Comparison of ENCODE assay signal across 10 cellular contexts in the genomic region with DNA sequence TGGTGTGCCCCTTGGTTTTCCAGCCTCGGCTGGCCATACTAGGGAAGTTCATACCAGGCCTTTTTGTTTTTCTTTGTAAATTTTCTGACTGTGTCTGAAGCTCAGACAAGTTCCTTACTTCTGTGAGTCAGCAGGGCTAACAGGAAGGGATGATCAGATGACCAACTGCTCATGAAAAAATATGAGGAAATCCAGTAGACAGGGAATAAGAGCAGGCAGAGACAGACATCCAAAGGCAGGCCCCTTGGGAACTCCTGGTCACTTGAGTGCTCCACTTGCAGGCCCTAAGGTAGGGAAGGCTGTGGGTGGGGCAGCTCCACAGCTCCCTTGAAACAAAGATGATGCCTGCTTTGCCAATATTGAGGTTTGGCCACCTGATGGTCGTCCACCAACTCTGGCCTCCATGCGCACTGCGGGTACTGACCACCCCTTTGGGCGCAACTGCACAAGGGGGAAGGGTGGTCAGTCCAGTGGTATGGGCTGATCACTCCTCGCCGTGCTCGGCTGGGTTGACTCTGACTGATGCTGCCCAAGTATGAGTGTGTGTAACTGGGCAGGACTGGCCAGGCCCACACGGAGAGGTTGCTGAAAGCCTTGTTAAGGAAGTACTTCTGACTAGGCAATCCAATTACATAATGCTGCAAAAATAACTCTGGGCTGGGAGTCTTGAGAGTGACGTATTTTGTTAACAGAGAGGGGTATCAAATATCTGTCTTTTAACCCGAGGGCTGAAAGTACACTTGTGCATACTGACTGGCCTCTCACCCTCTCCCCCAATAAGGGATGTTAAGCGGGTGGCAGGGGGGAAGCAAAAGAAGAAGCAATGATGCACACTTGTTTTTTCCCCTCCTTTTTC. TPM values are rescaled to one million over a fixed set of nuclear protein-coding genes. Genes with fewer than 3 reads are reported as not detected.
DNase-seq lines count a peak whose midpoint lies in the region; ATAC-seq and TF ChIP-seq lines count a peak whose summit lies in the region.
"Had no signal": no experiment of that assay in that cellular context is flagged by ENCODE, and none has a peak within 500 bp of the region (broad histone marks: within the 10 kb centered on the region; RNA-seq: fewer than 3 reads in every experiment).

No MANE protein-coding gene starts in this region.

- H3K36me3 Mint-ChIP-seq in Calu3 (ENCODE audit: insufficient read depth, unreplicated experiment) = peaks cover 28% of the 10 kb centered on the region
- H3K36me3 Mint-ChIP-seq: activated naive CD4-positive, alpha-beta T cell treated with anti-CD3 and anti-CD28 coated beads, Interleukin-2, amount 50 U/mL, for 24 hours had no signal

- H3K27ac Mint-ChIP-seq in Calu3 (ENCODE audit: unreplicated experiment) = peak overlapping the region; percentile 84
- H3K27ac Mint-ChIP-seq: activated naive CD4-positive, alpha-beta T cell treated with anti-CD3 and anti-CD28 coated beads, Interleukin-2, amount 50 U/mL, for 24 hours; stimulated activated naive CD8-positive, alpha-beta T cell treated with anti-CD3 and anti-CD28 coated beads, Interleukin-15, Interleukin-2, amounts not matched to agents 100 ng/mL and 50 ng/mL, for 24 hours had no signal

- H3K4me3 ChIP-seq in duodenal mucosa (ENCODE audit: low read depth in 1 of 2, low read length in 2 of 2) (no peak overlapping the region), muscle layer of duodenum (ENCODE audit: low read depth in 1 of 2, low read length in 2 of 2) (no peak overlapping the region)

- peaks cover 30% of the 10 kb centered on the region for H3K27me3 Mint-ChIP-seq in Calu3 (ENCODE audit: unreplicated experiment)

- H3K4me1 Mint-ChIP-seq in Calu3 (ENCODE audit: low read depth, unreplicated experiment) = peaks cover 44% of the 10 kb centered on the region

- peak overlapping the region in 1 of 2 donors; percentile 9 for H3K9ac ChIP-seq in duodenal mucosa (ENCODE audit: low read depth in 1 of 2, low read length in 2 of 2)

- peak; percentile 66 for DNase-seq in Calu3
- peak; percentile 38 for DNase-seq in NCI-H2227 treated with DMSO at 0.1 percent for 48 hours (lab: John Stamatoyannopoulos, UW)
- DNase-seq in NCI-H446 treated with DMSO at 0.1 percent for 48 hours (lab: John Stamatoyannopoulos, UW) = no peak

- BruUV-seq in Calu3 (replicated peaks; lab: Mats Ljungman, UMichigan) = TSS peak; percentile 79

- intact Hi-C loops in Calu3 (cut with micrococcal nuclease; ENCODE audit: unreplicated experiment) = loop anchor here (2.0 kb wide), 1 partner anchor 14 kb away; no protein-coding TSS in a partner anchor

- CTCF ChIA-PET in Calu3 (lab: Charles Lee) = interaction anchor here (0.6 to 1.5 kb wide), 3 partner anchors 12 to 108 kb away, joined by 3 to 5 read pairs (median 3); no protein-coding TSS in a partner anchor

- H3K36me3 ChIP-seq in duodenal mucosa (ENCODE audit: control insufficient read depth in 1 of 2, insufficient read depth in 2 of 2, low read length in 2 of 2) = no peaks in the 10 kb centered on the region
- H3K36me3 ChIP-seq in muscle layer of duodenum (ENCODE audit: control insufficient read depth in 1 of 2, insufficient read depth in 2 of 2, low read length in 2 of 2) = peaks cover 0 to 3% of the 10 kb centered on the region in 2 donors

- peak overlapping the region; percentile 41 for H3K4me3 Mint-ChIP-seq in Calu3 (ENCODE audit: low read depth, unreplicated experiment)
- H3K4me3 Mint-ChIP-seq: activated naive CD4-positive, alpha-beta T cell treated with anti-CD3 and anti-CD28 coated beads, Interleukin-2, amount 50 U/mL, for 24 hours; stimulated activated naive CD8-positive, alpha-beta T cell treated with anti-CD3 and anti-CD28 coated beads, Interleukin-15, Interleukin-2, amounts not matched to agents 100 ng/mL and 50 ng/mL, for 24 hours had no signal

- H3K27ac ChIP-seq in duodenal mucosa (ENCODE audit: low read depth, low read length) (peak overlapping the region; percentile 63), muscle layer of duodenum (ENCODE audit: low read length) (peak overlapping the region; percentile 79)

- no peaks in the 10 kb centered on the region for H3K9me3 Mint-ChIP-seq in Calu3 (ENCODE audit: low read depth, unreplicated experiment)
- H3K9me3 Mint-ChIP-seq: activated naive CD4-positive, alpha-beta T cell treated with anti-CD3 and anti-CD28 coated beads, Interleukin-2, amount 50 U/mL, for 24 hours; stimulated activated naive CD8-positive, alpha-beta T cell treated with anti-CD3 and anti-CD28 coated beads, Interleukin-15, Interleukin-2, amounts not matched to agents 100 ng/mL and 50 ng/mL, for 24 hours had no signal

- H3K27me3 ChIP-seq in duodenal mucosa (ENCODE audit: control insufficient read depth in 1 of 2, insufficient read depth in 2 of 2, low read length in 2 of 2) = peaks cover 30 to 31% of the 10 kb centered on the region in 2 donors
- H3K27me3 ChIP-seq in muscle layer of duodenum (ENCODE audit: low read depth, low read length) = peaks cover 22% of the 10 kb centered on the region

- H3K4me1 ChIP-seq in duodenal mucosa (ENCODE audit: control insufficient read depth in 1 of 2, insufficient read depth in 2 of 2, low read length in 2 of 2) (peaks cover 23 to 46% of the 10 kb centered on the region in 2 donors), muscle layer of duodenum (ENCODE audit: control insufficient read depth in 1 of 2, insufficient read depth in 2 of 2, low read length in 2 of 2) (peaks cover 8 to 49% of the 10 kb centered on the region in 2 donors)

- H3K9me3 ChIP-seq in duodenal mucosa (ENCODE audit: control insufficient read depth in 1 of 2, low read length in 2 of 2) (no peaks in the 10 kb centered on the region), muscle layer of duodenum (ENCODE audit: control insufficient read depth in 1 of 2, low read length in 2 of 2) (no peaks in the 10 kb centered on the region)

- ATAC-seq in GM18505 (IDR thresholded peaks at IDR 0.05; ENCODE audit: unreplicated experiment) = no peak
- no peak for ATAC-seq in HG03039 (IDR thresholded peaks at IDR 0.05; ENCODE audit: unreplicated experiment)
- ATAC-seq in GM19397 (IDR thresholded peaks at IDR 0.05; ENCODE audit: unreplicated experiment) = no peak

- TF ChIP-seq CTCF in Calu3 (IDR thresholded peaks at IDR 0.05; ENCODE audit: unreplicated experiment) = no peak

- TF ChIP-seq POLR2A in GM18505 (IDR thresholded peaks at IDR 0.05; ENCODE audit: borderline replicate concordance, extremely low read depth, insufficient read depth, insufficient read length) = no peak

RNA-seq across cellular contexts. Expression of a gene that starts 20.8 kb away (rescaled TPM):
- total RNA-seq in Calu3 (2022) = 13.6 and 17.8 TPM in 2 replicates
